In the genomic region with DNA sequence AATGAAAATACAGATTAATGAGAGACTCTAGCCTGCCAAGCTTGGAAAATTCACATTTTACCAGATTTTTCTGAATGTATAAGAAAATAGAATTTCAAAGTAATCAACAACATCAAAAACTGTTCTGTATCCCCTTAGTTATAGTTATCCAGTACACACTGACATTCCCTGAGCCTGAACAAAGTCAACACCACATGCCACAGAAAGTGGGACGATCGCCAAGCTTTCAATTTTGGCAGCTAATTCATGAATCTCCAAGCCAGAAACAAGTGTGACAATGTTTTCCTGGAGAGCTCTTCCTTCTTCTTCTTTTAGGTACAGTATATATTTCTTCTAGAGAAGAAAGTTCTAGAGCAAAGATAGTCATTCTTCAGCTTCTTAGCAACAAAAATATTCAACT, we compare ENCODE assay signal across 9 cellular contexts.
A peak's percentile ranks its signal among the peaks of the same experiment; 100 is the strongest.
DNase-seq lines count a peak whose midpoint lies in the region; ATAC-seq and TF ChIP-seq lines count a peak whose summit lies in the region.
"Had no signal": no experiment of that assay in that cellular context is flagged by ENCODE, and none has a peak within 500 bp of the region (broad histone marks: within the 10 kb centered on the region; RNA-seq: fewer than 3 reads in every experiment).

No MANE protein-coding gene starts in this region.

- H3K4me1 ChIP-seq in right lobe of liver: peaks cover 0 to 12% (median 3%) of the 10 kb centered on the region in 4 donors

- no peak for TF ChIP-seq POLR2A in right lobe of liver (IDR thresholded peaks at IDR 0.05)

- H3K27me3 ChIP-seq in right lobe of liver: no peaks in the 10 kb centered on the region

- H3K4me3 ChIP-seq in AG10803 (ENCODE audit: low read length) (no peak overlapping the region), right lobe of liver (no peak overlapping the region)

- H3K36me3 ChIP-seq in right lobe of liver: no peaks in the 10 kb centered on the region

- TF ChIP-seq CTCF in AG10803 (conservative IDR thresholded peaks at IDR 0.05; ENCODE audit: low read length) (no peak), right lobe of liver (IDR thresholded peaks at IDR 0.05) (no peak)

- peak overlapping the region in 1 of 3 donors; percentile 41 for H3K27ac ChIP-seq in right lobe of liver

- intact Hi-C loops in right lobe of liver (cut with DNase I): no loop called here

- DNase-seq in AG10803 (ENCODE audit: low read depth): peak; percentile 77
- DNase-seq in NCI-H2081 (lab: John Stamatoyannopoulos, UW): peak; percentile 29 to 77
- peak; percentile 28 for DNase-seq in cerebellar cortex (ENCODE audit: low spot score)
- peak in 2 of 3 donors; percentile 61 to 90 for DNase-seq in right lobe of liver
- DNase-seq in SK-N-DZ (ENCODE audit: low spot score): no peak
- DNase-seq in stimulated activated CD4-positive, alpha-beta T cell treated with anti-CD3 and anti-CD28 coated beads, Interleukin-4, amount 100 ng/mL, for 1 hour: no peak
- DNase-seq: CD4-positive, alpha-beta T cell had no signal

- ATAC-seq in right lobe of liver: peak; percentile 93 to 98 (median 94)
- ATAC-seq in GM21786 (IDR thresholded peaks at IDR 0.05; ENCODE audit: unreplicated experiment): no peak
- ATAC-seq in HG03196 (IDR thresholded peaks at IDR 0.05; ENCODE audit: unreplicated experiment): no peak

- 7% methylated on average over 2 of the region's 2 CpGs for WGBS in right lobe of liver (ENCODE audit: insufficient coverage, low coverage, low lambda C conversion rate, missing lambda C conversion rate)

- H3K9me3 ChIP-seq in right lobe of liver: no peaks in the 10 kb centered on the region

Comparison
In these comparisons a context has a peak if more than half of its experiments do, and no peak if none do; other contexts are left out.
1. DNase-seq: peak in AG10803 (single experiment), NCI-H2081 (2 of 2), cerebellar cortex (single experiment) and right lobe of liver (2 of 3); none in SK-N-DZ (single experiment) and stimulated activated CD4-positive, alpha-beta T cell treated with anti-CD3 and anti-CD28 coated beads, Interleukin-4, amount 100 ng/mL, for 1 hour (single experiment).
2. ATAC-seq: peak in right lobe of liver (4 of 4); none in GM21786 (single experiment) and HG03196 (single experiment).